28 cellular contexts compared by ENCODE assay signal in genomic region chr2:238344035-238344434, GRCh38.
"Had no signal": no experiment of that assay in that cellular context is flagged by ENCODE, and none has a peak within 500 bp of the region (broad histone marks: within the 10 kb centered on the region; RNA-seq: fewer than 3 reads in every experiment).

No MANE protein-coding gene starts in this region.

- ATAC-seq: naive thymus-derived CD8-positive, alpha-beta T cell; right cardiac atrium; sciatic nerve; stimulated activated naive B cell treated with anti-CD40 and anti-IgM and Interleukin-4, amounts not matched to agents 10 μg/mL and 1 μg/mL and 100 μg/mL, for 72 hours had no signal

- H3K4me1 ChIP-seq: left ventricle myocardium inferior, neural progenitor cell, prostate gland, testis, thyroid gland, upper lobe of left lung, vagina had no signal

- H3K9me3 Mint-ChIP-seq: naive thymus-derived CD8-positive, alpha-beta T cell; nephron; neural progenitor cell; stimulated activated naive B cell treated with anti-CD40 and anti-IgM and Interleukin-4, amounts not matched to agents 10 μg/mL and 1 μg/mL and 100 μg/mL, for 72 hours had no signal

- H3K27me3 Mint-ChIP-seq: naive thymus-derived CD8-positive, alpha-beta T cell; stimulated activated naive B cell treated with anti-CD40 and anti-IgM and Interleukin-4, amounts not matched to agents 10 μg/mL and 1 μg/mL and 100 μg/mL, for 72 hours had no signal

- H3K79me2 ChIP-seq: hepatocyte had no signal

- H3K36me3 ChIP-seq: neutrophil, ovary, prostate gland had no signal

- H3K27me3 ChIP-seq: hepatocyte, neural progenitor cell, neutrophil, ovary, stomach, testis, thyroid gland, transverse colon, upper lobe of left lung, vagina had no signal

- H3K4me2 ChIP-seq: hepatocyte, neural progenitor cell had no signal

- H3K27ac Mint-ChIP-seq: nephron; neural progenitor cell; stimulated activated naive B cell treated with anti-CD40 and anti-IgM and Interleukin-4, amounts not matched to agents 10 μg/mL and 1 μg/mL and 100 μg/mL, for 72 hours had no signal

- H2AFZ ChIP-seq: hepatocyte, neural progenitor cell had no signal

- H3K9me3 ChIP-seq: left ventricle myocardium inferior, neutrophil, ovary, prostate gland, stomach, testis, thyroid gland, transverse colon, upper lobe of left lung, vagina had no signal

- H3K4me1 Mint-ChIP-seq: nephron had no signal

- DNase-seq: islet precursor cell; left ventricle myocardium inferior; mesendoderm; naive thymus-derived CD8-positive, alpha-beta T cell; occipital lobe; ovary; retina; right cardiac atrium; stimulated activated CD4-positive, alpha-beta T cell treated with anti-CD3 and anti-CD28 coated beads, Interleukin-12 subunit alpha, Interleukin-12 subunit beta, amount 100 ng/mL, for 4 hours; stimulated activated CD4-positive, alpha-beta T cell treated with anti-CD3 and anti-CD28 coated beads, Interleukin-15, amount 100 ng/mL, for 24 hours; stimulated activated CD4-positive, alpha-beta T cell treated with anti-CD3 and anti-CD28 coated beads, Interleukin-2, amount 100 ng/mL, for 24 hours; stimulated activated CD4-positive, alpha-beta T cell treated with anti-CD3 and anti-CD28 coated beads, Interleukin-4, amount 100 ng/mL, for 1 hour; stimulated activated naive B cell treated with anti-CD40 and anti-IgM and Interleukin-4, amounts not matched to agents 10 μg/mL and 1 μg/mL and 100 μg/mL, for 72 hours; stimulated activated naive CD8-positive, alpha-beta T cell treated with anti-CD3 and anti-CD28 coated beads, Interleukin-15, Interleukin-2, amounts not matched to agents 100 U/mL and 50 U/mL, for 24 hours; stomach; testis; transverse colon; upper lobe of left lung had no signal

- H3K27ac ChIP-seq: hepatocyte, left ventricle myocardium inferior, neural progenitor cell, neutrophil, ovary, prostate gland, skin epidermis, stomach, testis, thyroid gland, transverse colon, upper lobe of left lung, vagina had no signal

- H3K4me3 ChIP-seq: hepatocyte, left ventricle myocardium inferior, lung, neural progenitor cell, ovary, prostate gland, skin epidermis, stomach, testis, thyroid gland, transverse colon, upper lobe of left lung, vagina had no signal

- H3K4me3 Mint-ChIP-seq: naive thymus-derived CD8-positive, alpha-beta T cell; nephron; neural progenitor cell; stimulated activated naive B cell treated with anti-CD40 and anti-IgM and Interleukin-4, amounts not matched to agents 10 μg/mL and 1 μg/mL and 100 μg/mL, for 72 hours had no signal
